Comparison of ENCODE assay signal across 11 cellular contexts in the genomic region with DNA sequence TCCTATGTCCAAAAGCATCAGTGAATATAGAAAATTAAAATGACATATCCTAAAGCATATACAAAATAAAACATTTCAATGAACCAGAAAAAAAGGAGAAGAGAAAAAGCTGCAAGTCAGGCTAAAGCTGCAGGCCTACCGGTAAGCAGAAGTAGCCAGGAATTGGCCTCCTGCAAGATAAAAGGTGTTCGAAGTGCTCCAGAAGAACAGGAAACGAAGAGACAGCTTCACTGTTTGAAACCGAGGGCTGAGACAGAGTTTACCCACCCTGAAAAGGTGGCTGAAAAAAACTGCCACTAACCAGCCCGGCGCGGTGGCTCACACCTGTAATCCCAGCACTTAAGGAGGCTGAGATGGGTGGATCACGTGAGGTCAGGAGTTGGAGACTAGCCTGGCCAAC. TPM values are rescaled to one million over a fixed set of nuclear protein-coding genes. Genes with fewer than 3 reads are reported as not detected.
DNase-seq lines count a peak whose midpoint lies in the region; ATAC-seq and TF ChIP-seq lines count a peak whose summit lies in the region.
"Had no signal": no experiment of that assay in that cellular context is flagged by ENCODE, and none has a peak within 500 bp of the region (broad histone marks: within the 10 kb centered on the region; RNA-seq: fewer than 3 reads in every experiment).

No MANE protein-coding gene starts in this region.

- peak overlapping the region; percentile 22 for H3K27ac ChIP-seq in thymus (ENCODE audit: low read depth)
- H3K27ac ChIP-seq: thyroid gland had no signal

- peaks cover 6% of the 10 kb centered on the region for H3K36me3 ChIP-seq in thymus (ENCODE audit: control insufficient read depth, insufficient read depth)
- H3K36me3 ChIP-seq: thyroid gland had no signal

- peak overlapping the region; percentile 88 for H3K4me3 Mint-ChIP-seq in T-helper 17 cell

- H3K27me3 Mint-ChIP-seq in T-helper 17 cell, result no peaks in the 10 kb centered on the region

- peaks cover 8% of the 10 kb centered on the region for H3K36me3 Mint-ChIP-seq in T-helper 17 cell (ENCODE audit: low read depth)

- H3K4me1 ChIP-seq in thymus (ENCODE audit: control insufficient read depth, insufficient read depth, low read length), result peaks cover 6% of the 10 kb centered on the region

- H3K4me1 Mint-ChIP-seq in T-helper 17 cell, result peaks cover 43% of the 10 kb centered on the region

- DNase-seq in stimulated activated naive CD4-positive, alpha-beta T cell (lab: John Stamatoyannopoulos, UW), result peak in 4 of 6 experiments; percentile 5 to 37 (median 29)
- no peak for DNase-seq in stimulated activated naive CD4-positive, alpha-beta T cell treated with Interleukin-2 at 50 U/mL for 16 hours (lab: John Stamatoyannopoulos, UW)
- DNase-seq in T-helper 17 cell (no peak), NCI-H2029 (lab: John Stamatoyannopoulos, UW) (no peak)
- DNase-seq in effector CD8-positive, alpha-beta T cell (lab: John Stamatoyannopoulos, UW), result no peak
- DNase-seq: NCI-H146, thyroid gland had no signal

- no peak overlapping the region for H3K4me3 ChIP-seq in thymus (ENCODE audit: low read length)
- H3K4me3 ChIP-seq: heart right ventricle, thyroid gland had no signal

- H3K27me3 ChIP-seq in thymus (ENCODE audit: control insufficient read depth, insufficient read depth), result no peaks in the 10 kb centered on the region
- H3K27me3 ChIP-seq: heart right ventricle, thyroid gland had no signal

- H3K27ac Mint-ChIP-seq in T-helper 17 cell, result peak overlapping the region; percentile 93

- ATAC-seq in HG02938 (IDR thresholded peaks at IDR 0.05; ENCODE audit: unreplicated experiment), result peak; percentile 41
- ATAC-seq in T-helper 17 cell, result peak; percentile 55
- ATAC-seq in SK-N-SH treated with all-trans-retinoic acid at 6 μM for 48 hours, result no peak

- H3K9me3 ChIP-seq in T-helper 17 cell (ENCODE audit: control insufficient read depth, low read length, poor library complexity, severe bottlenecking) (no peaks in the 10 kb centered on the region), thymus (ENCODE audit: control insufficient read depth) (no peaks in the 10 kb centered on the region)
- H3K9me3 ChIP-seq: heart right ventricle, thyroid gland had no signal

- 2% methylated on average over 8 of the region's 8 CpGs for WGBS in thymus

TF ChIP-seq in SK-N-SH treated with all-trans-retinoic acid at 6 μM for 48 hours, 23 proteins besides CTCF, POLR2A, EP300 and RAD21:
- no peak for TF ChIP-seq ZNF565 (CRISPR knock-in tag; conservative IDR thresholded peaks at IDR 0.05; ENCODE audit: low read depth)

RNA-seq across cellular contexts. Expression of gene NSL1, which starts 37.4 kb away (rescaled TPM):
- total RNA-seq in T-helper 17 cell, result 10 to 100 TPM; 18.6 to 20.3 TPM
- 23.8 TPM for polyA plus RNA-seq in thymus

RNA-seq across cellular contexts. Expression of gene TATDN3, which starts 37.5 kb away (rescaled TPM):
- total RNA-seq in T-helper 17 cell, result 10 to 100 TPM; 16.1 to 16.2 TPM
- polyA plus RNA-seq in thymus, result 19.1 TPM

RNA-seq across cellular contexts. Expression of gene BATF3, which starts 54.6 kb away (rescaled TPM):
- under 1 TPM; 0.20 to 0.34 TPM for total RNA-seq in T-helper 17 cell
- 27.2 TPM for polyA plus RNA-seq in thymus

Comparison
In these comparisons a context has a peak if more than half of its experiments do, and no peak if none do; other contexts are left out.
1. DNase-seq: peak in stimulated activated naive CD4-positive, alpha-beta T cell (4 of 6); none in stimulated activated naive CD4-positive, alpha-beta T cell treated with Interleukin-2 at 50 U/mL for 16 hours (single experiment), T-helper 17 cell (0 of 3), effector CD8-positive, alpha-beta T cell (single experiment) and NCI-H2029 (single experiment).